In genomic region chr2:71545572-71546274, GRCh38 we compare ENCODE assay signal across 8 cellular contexts.
A peak's percentile ranks its signal among the peaks of the same experiment; 100 is the strongest.
DNase-seq lines count a peak whose midpoint lies in the region; ATAC-seq and TF ChIP-seq lines count a peak whose summit lies in the region.

No MANE protein-coding gene starts in this region.

- H3K36me3 Mint-ChIP-seq in naive thymus-derived CD4-positive, alpha-beta T cell = peaks cover 0 to 5% (median 0%) of the 10 kb centered on the region in 5 donors

- peak overlapping the region; percentile 54 to 83 (median 68) for H3K4me3 Mint-ChIP-seq in naive thymus-derived CD4-positive, alpha-beta T cell

- H3K4me3 ChIP-seq in esophagus squamous epithelium (peak overlapping the region in 2 of 4 donors; percentile 26 to 29), thoracic aorta (peak overlapping the region; percentile 37)
- peak overlapping the region; percentile 51 for H3K4me3 ChIP-seq in naive thymus-derived CD4-positive, alpha-beta T cell (ENCODE audit: low read length)

- H3K27me3 Mint-ChIP-seq in naive thymus-derived CD4-positive, alpha-beta T cell = peaks cover 10 to 24% (median 20%) of the 10 kb centered on the region in 5 donors

- H3K9me3 ChIP-seq in esophagus squamous epithelium (no peaks in the 10 kb centered on the region), thoracic aorta (no peaks in the 10 kb centered on the region)
- no peaks in the 10 kb centered on the region for H3K9me3 ChIP-seq in naive thymus-derived CD4-positive, alpha-beta T cell (ENCODE audit: control insufficient read depth in 2 of 3, low read length in 3 of 3)

- TF ChIP-seq POLR2A in esophagus squamous epithelium (IDR thresholded peaks at IDR 0.05) = no peak

- CTCF ChIA-PET in naive thymus-derived CD4-positive, alpha-beta T cell (lab: Charles Lee) = no interaction called here

- 28 to 43% methylated on average over 15 to 21 of the region's 22 CpGs for WGBS in esophagus squamous epithelium, 2 donors

- TF ChIP-seq CTCF in esophagus squamous epithelium (IDR thresholded peaks at IDR 0.05) (peak; percentile 30 to 68 (median 50)), thoracic aorta (IDR thresholded peaks at IDR 0.05) (peak; percentile 75)

- H3K27me3 ChIP-seq in esophagus squamous epithelium (peaks cover 0 to 24% (median 0%) of the 10 kb centered on the region in 4 donors), thoracic aorta (replicated peaks; ENCODE audit: insufficient read depth) (no peaks in the 10 kb centered on the region)
- no peaks in the 10 kb centered on the region for H3K27me3 ChIP-seq in naive thymus-derived CD4-positive, alpha-beta T cell (ENCODE audit: control insufficient read depth in 2 of 2, insufficient read depth in 2 of 2, low read length in 2 of 2)

- peak; percentile 66 for ATAC-seq in HG03159 (IDR thresholded peaks at IDR 0.05; ENCODE audit: unreplicated experiment)
- ATAC-seq in naive thymus-derived CD4-positive, alpha-beta T cell = peak; percentile 64
- no peak for ATAC-seq in thoracic aorta (ENCODE audit: insufficient number of reproducible peaks, low FRiP score, low read depth)
- no peak for ATAC-seq in GM21360 (IDR thresholded peaks at IDR 0.05; ENCODE audit: unreplicated experiment)

- peak; percentile 82 for DNase-seq in GM03348 (ENCODE audit: low spot score)
- peak; percentile 44 for DNase-seq in NCI-H82 treated with DMSO at 0.1 percent for 48 hours (lab: John Stamatoyannopoulos, UW; ENCODE audit: unreplicated experiment)
- DNase-seq in activated T-cell treated with anti-CD3 and anti-CD28 coated beads for 24 hours (ENCODE audit: low read depth) = peak; percentile 27
- no peak for DNase-seq in esophagus squamous epithelium (lab: John Stamatoyannopoulos, UW)
- peak in 7 of 9 donors; percentile 18 to 44 (median 37) for DNase-seq in naive thymus-derived CD4-positive, alpha-beta T cell
- no peak for DNase-seq in thoracic aorta (ENCODE audit: low spot score)

- POLR2A ChIA-PET in naive thymus-derived CD4-positive, alpha-beta T cell (lab: Charles Lee) = no interaction called here

- H3K27ac ChIP-seq in esophagus squamous epithelium (peak overlapping the region in 2 of 4 donors; percentile 52 to 70), thoracic aorta (no peak overlapping the region)
- H3K27ac ChIP-seq in naive thymus-derived CD4-positive, alpha-beta T cell (ENCODE audit: low read depth, low read length) = no peak overlapping the region

- H3K36me3 ChIP-seq in esophagus squamous epithelium = no peaks in the 10 kb centered on the region
- no peaks in the 10 kb centered on the region for H3K36me3 ChIP-seq in naive thymus-derived CD4-positive, alpha-beta T cell (ENCODE audit: control insufficient read depth in 2 of 3, insufficient read depth in 3 of 3, low read length in 3 of 3)
- no peaks in the 10 kb centered on the region for H3K36me3 ChIP-seq in thoracic aorta

- intact Hi-C loops in esophagus squamous epithelium (cut with DNase I) = loop anchor here (5.0 to 10.0 kb wide), 2 partner anchors 249 to 607 kb away; no protein-coding TSS in a partner anchor
- intact Hi-C loops in naive thymus-derived CD4-positive, alpha-beta T cell (cut with micrococcal nuclease) = loop anchor here in 1 of 2 donors (1.0 to 5.0 kb wide), 2 partner anchors 592 to 605 kb away; no protein-coding TSS in a partner anchor

- peaks cover 0 to 13% (median 3%) of the 10 kb centered on the region in 3 donors for H3K4me1 ChIP-seq in esophagus squamous epithelium
- peaks cover 0 to 9% of the 10 kb centered on the region in 2 donors for H3K4me1 ChIP-seq in naive thymus-derived CD4-positive, alpha-beta T cell (ENCODE audit: control insufficient read depth in 2 of 2, insufficient read depth in 2 of 2, low read length in 2 of 2)
- peaks cover 0 to 4% of the 10 kb centered on the region in 2 donors for H3K4me1 ChIP-seq in thoracic aorta (ENCODE audit: control insufficient read depth in 1 of 2, low read depth in 2 of 2)

- no peak overlapping the region for H3K27ac Mint-ChIP-seq in naive thymus-derived CD4-positive, alpha-beta T cell

- peaks cover 5 to 15% (median 12%) of the 10 kb centered on the region in 7 donors for H3K4me1 Mint-ChIP-seq in naive thymus-derived CD4-positive, alpha-beta T cell

- H3K9me3 Mint-ChIP-seq in naive thymus-derived CD4-positive, alpha-beta T cell = peaks cover 0 to 9% (median 0%) of the 10 kb centered on the region in 11 donors

Comparison
In these comparisons a context has a peak if more than half of its experiments do, and no peak if none do; other contexts are left out.
1. DNase-seq: peak in GM03348 (single experiment), NCI-H82 treated with DMSO at 0.1 percent for 48 hours (single experiment), activated T-cell treated with anti-CD3 and anti-CD28 coated beads for 24 hours (single experiment) and naive thymus-derived CD4-positive, alpha-beta T cell (7 of 9); none in esophagus squamous epithelium (single experiment) and thoracic aorta (single experiment).
2. ATAC-seq: peak in HG03159 (single experiment) and naive thymus-derived CD4-positive, alpha-beta T cell (single experiment); none in thoracic aorta (single experiment) and GM21360 (single experiment).